1 cellular context compared by ENCODE assay signal in the genomic region with DNA sequence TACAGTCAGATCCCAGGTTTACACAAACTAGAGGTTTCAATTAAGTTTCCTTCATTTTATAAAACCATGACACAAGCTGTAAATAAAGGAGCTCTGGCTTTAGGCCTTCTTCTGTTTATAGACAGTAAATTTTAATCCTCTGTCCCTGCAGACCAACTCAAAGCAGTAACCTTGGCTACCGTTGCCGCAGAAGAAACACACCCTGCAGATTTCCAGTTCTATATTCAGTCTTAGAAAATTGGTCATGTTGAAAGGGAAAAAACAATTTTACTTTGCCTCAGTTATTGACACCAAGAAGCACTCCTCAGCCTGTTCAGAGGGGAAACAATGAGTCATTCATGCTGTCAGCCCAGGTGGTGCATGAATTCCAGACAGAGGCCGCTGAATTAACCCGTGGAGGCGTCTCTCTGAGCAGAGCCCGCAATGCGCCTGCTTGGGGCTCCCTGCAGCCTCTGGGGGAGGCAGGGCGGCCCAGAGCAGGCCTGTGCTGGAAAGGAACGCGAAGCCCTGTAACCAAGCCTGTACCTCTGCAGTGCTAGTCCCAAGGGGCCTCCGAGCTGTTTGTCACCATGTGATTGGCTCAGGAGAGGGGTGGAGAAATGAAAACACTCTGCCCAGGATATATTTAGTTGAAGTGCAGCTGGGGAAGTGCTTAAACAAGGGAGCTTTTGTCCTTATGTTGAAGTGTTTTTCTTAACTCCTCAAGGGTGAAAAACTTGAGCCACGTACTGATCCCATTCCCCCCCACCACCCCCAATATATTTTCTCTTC.
TF ChIP-seq lines count a peak whose summit lies in the region.

No MANE protein-coding gene starts in this region.

TF ChIP-seq in K562, 482 proteins besides CTCF, POLR2A, EP300 and RAD21 (continued from another document and continues in another):
- TF ChIP-seq FOXM1 (IDR thresholded peaks at IDR 0.05; ENCODE audit: low read depth), result no peak
- no peak for TF ChIP-seq FOXM1 (CRISPR knock-in tag; IDR thresholded peaks at IDR 0.05; ENCODE audit: low read depth)
- TF ChIP-seq TFAM (CRISPR knock-in tag; conservative IDR thresholded peaks at IDR 0.05), result no peak
- TF ChIP-seq ERF (CRISPR knock-in tag; IDR thresholded peaks at IDR 0.05), result no peak
- no peak for TF ChIP-seq C11orf30 (IDR thresholded peaks at IDR 0.05; ENCODE audit: low read depth)
- TF ChIP-seq, protein P1, sequence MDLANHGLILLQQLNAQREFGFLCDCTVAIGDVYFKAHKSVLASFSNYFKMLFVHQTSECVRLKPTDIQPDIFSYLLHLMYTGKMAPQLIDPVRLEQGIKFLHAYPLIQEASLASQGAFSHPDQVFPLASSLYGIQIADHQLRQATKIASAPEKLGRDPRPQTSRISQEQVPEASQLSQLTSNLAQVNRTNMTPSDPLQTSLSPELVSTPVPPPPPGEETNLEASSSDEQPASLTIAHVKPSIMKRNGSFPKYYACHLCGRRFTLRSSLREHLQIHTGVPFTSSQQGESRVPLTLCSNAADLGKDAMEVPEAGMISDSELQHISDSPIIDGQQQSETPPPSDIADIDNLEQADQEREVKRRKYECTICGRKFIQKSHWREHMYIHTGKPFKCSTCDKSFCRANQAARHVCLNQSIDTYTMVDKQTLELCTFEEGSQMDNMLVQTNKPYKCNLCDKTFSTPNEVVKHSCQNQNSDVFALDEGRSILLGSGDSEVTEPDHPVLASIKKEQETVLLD (IDR thresholded peaks at IDR 0.05), result no peak; the same call in 1 of the 2 replicates
- TF ChIP-seq SRSF7 (optimal IDR thresholded peaks at IDR 0.05; ENCODE audit: low read depth, low read length), result no peak
- no peak for TF ChIP-seq SAFB (IDR thresholded peaks at IDR 0.05; ENCODE audit: borderline replicate concordance, low read depth, low read length)
- peak; percentile 75 for TF ChIP-seq KDM5B (IDR thresholded peaks at IDR 0.05; ENCODE audit: insufficient replicate concordance, low read depth, low read length)
- no peak for TF ChIP-seq ZNF77 (CRISPR knock-in tag; IDR thresholded peaks at IDR 0.05)
- TF ChIP-seq, protein P2, sequence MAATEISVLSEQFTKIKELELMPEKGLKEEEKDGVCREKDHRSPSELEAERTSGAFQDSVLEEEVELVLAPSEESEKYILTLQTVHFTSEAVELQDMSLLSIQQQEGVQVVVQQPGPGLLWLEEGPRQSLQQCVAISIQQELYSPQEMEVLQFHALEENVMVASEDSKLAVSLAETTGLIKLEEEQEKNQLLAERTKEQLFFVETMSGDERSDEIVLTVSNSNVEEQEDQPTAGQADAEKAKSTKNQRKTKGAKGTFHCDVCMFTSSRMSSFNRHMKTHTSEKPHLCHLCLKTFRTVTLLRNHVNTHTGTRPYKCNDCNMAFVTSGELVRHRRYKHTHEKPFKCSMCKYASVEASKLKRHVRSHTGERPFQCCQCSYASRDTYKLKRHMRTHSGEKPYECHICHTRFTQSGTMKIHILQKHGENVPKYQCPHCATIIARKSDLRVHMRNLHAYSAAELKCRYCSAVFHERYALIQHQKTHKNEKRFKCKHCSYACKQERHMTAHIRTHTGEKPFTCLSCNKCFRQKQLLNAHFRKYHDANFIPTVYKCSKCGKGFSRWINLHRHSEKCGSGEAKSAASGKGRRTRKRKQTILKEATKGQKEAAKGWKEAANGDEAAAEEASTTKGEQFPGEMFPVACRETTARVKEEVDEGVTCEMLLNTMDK (IDR thresholded peaks at IDR 0.05; ENCODE audit: borderline replicate concordance, insufficient read depth, low read depth, low read length, poor library complexity, severe bottlenecking), result peak; percentile 5
- TF ChIP-seq, protein P3, sequence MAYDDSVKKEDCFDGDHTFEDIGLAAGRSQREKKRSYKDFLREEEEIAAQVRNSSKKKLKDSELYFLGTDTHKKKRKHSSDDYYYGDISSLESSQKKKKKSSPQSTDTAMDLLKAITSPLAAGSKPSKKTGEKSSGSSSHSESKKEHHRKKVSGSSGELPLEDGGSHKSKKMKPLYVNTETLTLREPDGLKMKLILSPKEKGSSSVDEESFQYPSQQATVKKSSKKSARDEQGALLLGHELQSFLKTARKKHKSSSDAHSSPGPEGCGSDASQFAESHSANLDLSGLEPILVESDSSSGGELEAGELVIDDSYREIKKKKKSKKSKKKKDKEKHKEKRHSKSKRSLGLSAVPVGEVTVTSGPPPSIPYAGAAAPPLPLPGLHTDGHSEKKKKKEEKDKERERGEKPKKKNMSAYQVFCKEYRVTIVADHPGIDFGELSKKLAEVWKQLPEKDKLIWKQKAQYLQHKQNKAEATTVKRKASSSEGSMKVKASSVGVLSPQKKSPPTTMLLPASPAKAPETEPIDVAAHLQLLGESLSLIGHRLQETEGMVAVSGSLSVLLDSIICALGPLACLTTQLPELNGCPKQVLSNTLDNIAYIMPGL (CRISPR knock-in tag; IDR thresholded peaks at IDR 0.05), result no peak
- TF ChIP-seq ZNF347 (CRISPR knock-in tag; IDR thresholded peaks at IDR 0.05; ENCODE audit: low read depth), result no peak
- TF ChIP-seq ZBTB7A (IDR thresholded peaks at IDR 0.05; ENCODE audit: borderline replicate concordance, control insufficient read depth, low read depth, low read length), result peak; percentile 53; the same call in 1 of the 2 replicates
- TF ChIP-seq, protein P4, sequence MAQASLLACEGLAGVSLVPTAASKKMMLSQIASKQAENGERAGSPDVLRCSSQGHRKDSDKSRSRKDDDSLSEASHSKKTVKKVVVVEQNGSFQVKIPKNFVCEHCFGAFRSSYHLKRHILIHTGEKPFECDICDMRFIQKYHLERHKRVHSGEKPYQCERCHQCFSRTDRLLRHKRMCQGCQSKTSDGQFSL (CRISPR knock-in tag; IDR thresholded peaks at IDR 0.05), result no peak
- TF ChIP-seq, protein P4 (tag; IDR thresholded peaks at IDR 0.05), result no peak
- TF ChIP-seq, protein P5, sequence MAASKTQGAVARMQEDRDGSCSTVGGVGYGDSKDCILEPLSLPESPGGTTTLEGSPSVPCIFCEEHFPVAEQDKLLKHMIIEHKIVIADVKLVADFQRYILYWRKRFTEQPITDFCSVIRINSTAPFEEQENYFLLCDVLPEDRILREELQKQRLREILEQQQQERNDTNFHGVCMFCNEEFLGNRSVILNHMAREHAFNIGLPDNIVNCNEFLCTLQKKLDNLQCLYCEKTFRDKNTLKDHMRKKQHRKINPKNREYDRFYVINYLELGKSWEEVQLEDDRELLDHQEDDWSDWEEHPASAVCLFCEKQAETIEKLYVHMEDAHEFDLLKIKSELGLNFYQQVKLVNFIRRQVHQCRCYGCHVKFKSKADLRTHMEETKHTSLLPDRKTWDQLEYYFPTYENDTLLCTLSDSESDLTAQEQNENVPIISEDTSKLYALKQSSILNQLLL (CRISPR knock-in tag; IDR thresholded peaks at IDR 0.05; ENCODE audit: borderline replicate concordance), result no peak
- TF ChIP-seq, protein P6, sequence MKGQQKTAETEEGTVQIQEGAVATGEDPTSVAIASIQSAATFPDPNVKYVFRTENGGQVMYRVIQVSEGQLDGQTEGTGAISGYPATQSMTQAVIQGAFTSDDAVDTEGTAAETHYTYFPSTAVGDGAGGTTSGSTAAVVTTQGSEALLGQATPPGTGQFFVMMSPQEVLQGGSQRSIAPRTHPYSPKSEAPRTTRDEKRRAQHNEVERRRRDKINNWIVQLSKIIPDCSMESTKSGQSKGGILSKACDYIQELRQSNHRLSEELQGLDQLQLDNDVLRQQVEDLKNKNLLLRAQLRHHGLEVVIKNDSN (CRISPR knock-in tag; IDR thresholded peaks at IDR 0.05), result no peak
- TF ChIP-seq, protein P7, sequence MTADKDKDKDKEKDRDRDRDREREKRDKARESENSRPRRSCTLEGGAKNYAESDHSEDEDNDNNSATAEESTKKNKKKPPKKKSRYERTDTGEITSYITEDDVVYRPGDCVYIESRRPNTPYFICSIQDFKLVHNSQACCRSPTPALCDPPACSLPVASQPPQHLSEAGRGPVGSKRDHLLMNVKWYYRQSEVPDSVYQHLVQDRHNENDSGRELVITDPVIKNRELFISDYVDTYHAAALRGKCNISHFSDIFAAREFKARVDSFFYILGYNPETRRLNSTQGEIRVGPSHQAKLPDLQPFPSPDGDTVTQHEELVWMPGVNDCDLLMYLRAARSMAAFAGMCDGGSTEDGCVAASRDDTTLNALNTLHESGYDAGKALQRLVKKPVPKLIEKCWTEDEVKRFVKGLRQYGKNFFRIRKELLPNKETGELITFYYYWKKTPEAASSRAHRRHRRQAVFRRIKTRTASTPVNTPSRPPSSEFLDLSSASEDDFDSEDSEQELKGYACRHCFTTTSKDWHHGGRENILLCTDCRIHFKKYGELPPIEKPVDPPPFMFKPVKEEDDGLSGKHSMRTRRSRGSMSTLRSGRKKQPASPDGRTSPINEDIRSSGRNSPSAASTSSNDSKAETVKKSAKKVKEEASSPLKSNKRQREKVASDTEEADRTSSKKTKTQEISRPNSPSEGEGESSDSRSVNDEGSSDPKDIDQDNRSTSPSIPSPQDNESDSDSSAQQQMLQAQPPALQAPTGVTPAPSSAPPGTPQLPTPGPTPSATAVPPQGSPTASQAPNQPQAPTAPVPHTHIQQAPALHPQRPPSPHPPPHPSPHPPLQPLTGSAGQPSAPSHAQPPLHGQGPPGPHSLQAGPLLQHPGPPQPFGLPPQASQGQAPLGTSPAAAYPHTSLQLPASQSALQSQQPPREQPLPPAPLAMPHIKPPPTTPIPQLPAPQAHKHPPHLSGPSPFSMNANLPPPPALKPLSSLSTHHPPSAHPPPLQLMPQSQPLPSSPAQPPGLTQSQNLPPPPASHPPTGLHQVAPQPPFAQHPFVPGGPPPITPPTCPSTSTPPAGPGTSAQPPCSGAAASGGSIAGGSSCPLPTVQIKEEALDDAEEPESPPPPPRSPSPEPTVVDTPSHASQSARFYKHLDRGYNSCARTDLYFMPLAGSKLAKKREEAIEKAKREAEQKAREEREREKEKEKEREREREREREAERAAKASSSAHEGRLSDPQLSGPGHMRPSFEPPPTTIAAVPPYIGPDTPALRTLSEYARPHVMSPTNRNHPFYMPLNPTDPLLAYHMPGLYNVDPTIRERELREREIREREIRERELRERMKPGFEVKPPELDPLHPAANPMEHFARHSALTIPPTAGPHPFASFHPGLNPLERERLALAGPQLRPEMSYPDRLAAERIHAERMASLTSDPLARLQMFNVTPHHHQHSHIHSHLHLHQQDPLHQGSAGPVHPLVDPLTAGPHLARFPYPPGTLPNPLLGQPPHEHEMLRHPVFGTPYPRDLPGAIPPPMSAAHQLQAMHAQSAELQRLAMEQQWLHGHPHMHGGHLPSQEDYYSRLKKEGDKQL (CRISPR knock-in tag; IDR thresholded peaks at IDR 0.05; ENCODE audit: borderline replicate concordance), result no peak
- TF ChIP-seq ZNF12 (CRISPR knock-in tag; IDR thresholded peaks at IDR 0.05), result no peak
- TF ChIP-seq BACH1 (tag; IDR thresholded peaks at IDR 0.05), result no peak; the same call in 1 of the 2 replicates
- 0 out of 2 replicates have a peak, but pooled peaks have one; percentile 34 for TF ChIP-seq GTF2E2 (tag; IDR thresholded peaks at IDR 0.05)
- TF ChIP-seq FOSL1 (tag; conservative IDR thresholded peaks at IDR 0.05), result peak; percentile 98
- no peak for TF ChIP-seq POLR3G (IDR thresholded peaks at IDR 0.05; ENCODE audit: extremely low read depth, insufficient read length, insufficient replicate concordance)
- no peak; the same call in 1 of the 2 replicates for TF ChIP-seq XRCC5 (IDR thresholded peaks at IDR 0.05; ENCODE audit: low read depth, low read length)
- TF ChIP-seq PTRF (tag; IDR thresholded peaks at IDR 0.05), result no peak
- TF ChIP-seq, protein P8, sequence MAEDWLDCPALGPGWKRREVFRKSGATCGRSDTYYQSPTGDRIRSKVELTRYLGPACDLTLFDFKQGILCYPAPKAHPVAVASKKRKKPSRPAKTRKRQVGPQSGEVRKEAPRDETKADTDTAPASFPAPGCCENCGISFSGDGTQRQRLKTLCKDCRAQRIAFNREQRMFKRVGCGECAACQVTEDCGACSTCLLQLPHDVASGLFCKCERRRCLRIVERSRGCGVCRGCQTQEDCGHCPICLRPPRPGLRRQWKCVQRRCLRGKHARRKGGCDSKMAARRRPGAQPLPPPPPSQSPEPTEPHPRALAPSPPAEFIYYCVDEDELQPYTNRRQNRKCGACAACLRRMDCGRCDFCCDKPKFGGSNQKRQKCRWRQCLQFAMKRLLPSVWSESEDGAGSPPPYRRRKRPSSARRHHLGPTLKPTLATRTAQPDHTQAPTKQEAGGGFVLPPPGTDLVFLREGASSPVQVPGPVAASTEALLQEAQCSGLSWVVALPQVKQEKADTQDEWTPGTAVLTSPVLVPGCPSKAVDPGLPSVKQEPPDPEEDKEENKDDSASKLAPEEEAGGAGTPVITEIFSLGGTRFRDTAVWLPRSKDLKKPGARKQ (CRISPR knock-in tag; IDR thresholded peaks at IDR 0.05), result no peak
- peak; percentile 76 for TF ChIP-seq CXXC5 (CRISPR knock-in tag; IDR thresholded peaks at IDR 0.05)
- TF ChIP-seq, protein P9, sequence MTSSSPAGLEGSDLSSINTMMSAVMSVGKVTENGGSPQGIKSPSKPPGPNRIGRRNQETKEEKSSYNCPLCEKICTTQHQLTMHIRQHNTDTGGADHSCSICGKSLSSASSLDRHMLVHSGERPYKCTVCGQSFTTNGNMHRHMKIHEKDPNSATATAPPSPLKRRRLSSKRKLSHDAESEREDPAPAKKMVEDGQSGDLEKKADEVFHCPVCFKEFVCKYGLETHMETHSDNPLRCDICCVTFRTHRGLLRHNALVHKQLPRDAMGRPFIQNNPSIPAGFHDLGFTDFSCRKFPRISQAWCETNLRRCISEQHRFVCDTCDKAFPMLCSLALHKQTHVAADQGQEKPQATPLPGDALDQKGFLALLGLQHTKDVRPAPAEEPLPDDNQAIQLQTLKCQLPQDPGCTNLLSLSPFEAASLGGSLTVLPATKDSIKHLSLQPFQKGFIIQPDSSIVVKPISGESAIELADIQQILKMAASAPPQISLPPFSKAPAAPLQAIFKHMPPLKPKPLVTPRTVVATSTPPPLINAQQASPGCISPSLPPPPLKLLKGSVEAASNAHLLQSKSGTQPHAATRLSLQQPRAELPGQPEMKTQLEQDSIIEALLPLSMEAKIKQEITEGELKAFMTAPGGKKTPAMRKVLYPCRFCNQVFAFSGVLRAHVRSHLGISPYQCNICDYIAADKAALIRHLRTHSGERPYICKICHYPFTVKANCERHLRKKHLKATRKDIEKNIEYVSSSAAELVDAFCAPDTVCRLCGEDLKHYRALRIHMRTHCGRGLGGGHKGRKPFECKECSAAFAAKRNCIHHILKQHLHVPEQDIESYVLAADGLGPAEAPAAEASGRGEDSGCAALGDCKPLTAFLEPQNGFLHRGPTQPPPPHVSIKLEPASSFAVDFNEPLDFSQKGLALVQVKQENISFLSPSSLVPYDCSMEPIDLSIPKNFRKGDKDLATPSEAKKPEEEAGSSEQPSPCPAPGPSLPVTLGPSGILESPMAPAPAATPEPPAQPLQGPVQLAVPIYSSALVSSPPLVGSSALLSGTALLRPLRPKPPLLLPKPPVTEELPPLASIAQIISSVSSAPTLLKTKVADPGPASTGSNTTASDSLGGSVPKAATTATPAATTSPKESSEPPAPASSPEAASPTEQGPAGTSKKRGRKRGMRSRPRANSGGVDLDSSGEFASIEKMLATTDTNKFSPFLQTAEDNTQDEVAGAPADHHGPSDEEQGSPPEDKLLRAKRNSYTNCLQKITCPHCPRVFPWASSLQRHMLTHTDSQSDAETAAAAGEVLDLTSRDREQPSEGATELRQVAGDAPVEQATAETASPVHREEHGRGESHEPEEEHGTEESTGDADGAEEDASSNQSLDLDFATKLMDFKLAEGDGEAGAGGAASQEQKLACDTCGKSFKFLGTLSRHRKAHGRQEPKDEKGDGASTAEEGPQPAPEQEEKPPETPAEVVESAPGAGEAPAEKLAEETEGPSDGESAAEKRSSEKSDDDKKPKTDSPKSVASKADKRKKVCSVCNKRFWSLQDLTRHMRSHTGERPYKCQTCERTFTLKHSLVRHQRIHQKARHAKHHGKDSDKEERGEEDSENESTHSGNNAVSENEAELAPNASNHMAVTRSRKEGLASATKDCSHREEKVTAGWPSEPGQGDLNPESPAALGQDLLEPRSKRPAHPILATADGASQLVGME (CRISPR knock-in tag; IDR thresholded peaks at IDR 0.05), result no peak
- TF ChIP-seq GTF2F1 (IDR thresholded peaks at IDR 0.05; ENCODE audit: low read depth, low read length), result no peak
